In the genomic region with DNA sequence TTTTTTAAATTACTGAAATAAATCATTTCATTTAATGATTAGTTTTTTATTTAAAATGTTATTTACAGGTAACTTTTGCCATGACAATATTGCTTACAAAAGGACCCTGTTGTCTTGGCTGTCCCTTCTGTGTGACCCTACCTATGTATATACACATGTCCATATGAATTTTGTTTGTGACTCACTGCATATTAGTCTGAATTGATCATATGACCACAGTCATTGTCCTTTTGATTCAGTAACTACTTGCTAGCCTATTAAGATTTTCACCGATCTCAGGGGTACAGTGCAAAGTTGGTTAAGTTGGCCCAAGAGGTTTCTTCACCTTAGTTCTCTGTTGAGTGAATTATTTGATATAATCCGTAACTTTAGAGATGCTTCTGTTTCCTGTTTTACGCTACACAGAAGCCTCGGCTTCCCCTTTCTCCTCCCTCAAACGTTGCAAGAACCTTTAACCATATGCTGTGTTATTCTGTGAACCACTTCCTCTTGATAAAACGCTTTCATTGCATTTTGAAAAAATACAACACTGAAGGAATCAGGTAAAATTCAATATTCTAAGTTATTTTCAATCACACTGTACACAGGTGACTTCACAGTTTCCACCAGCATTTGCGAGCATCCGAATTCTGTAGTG, we compare ENCODE assay signal across 1 cellular context.
TF ChIP-seq lines count a peak whose summit lies in the region.

No MANE protein-coding gene starts in this region.

TF ChIP-seq in GM23338, 12 proteins besides CTCF, POLR2A, EP300 and RAD21 (continued from another document):
- TF ChIP-seq, protein P1, sequence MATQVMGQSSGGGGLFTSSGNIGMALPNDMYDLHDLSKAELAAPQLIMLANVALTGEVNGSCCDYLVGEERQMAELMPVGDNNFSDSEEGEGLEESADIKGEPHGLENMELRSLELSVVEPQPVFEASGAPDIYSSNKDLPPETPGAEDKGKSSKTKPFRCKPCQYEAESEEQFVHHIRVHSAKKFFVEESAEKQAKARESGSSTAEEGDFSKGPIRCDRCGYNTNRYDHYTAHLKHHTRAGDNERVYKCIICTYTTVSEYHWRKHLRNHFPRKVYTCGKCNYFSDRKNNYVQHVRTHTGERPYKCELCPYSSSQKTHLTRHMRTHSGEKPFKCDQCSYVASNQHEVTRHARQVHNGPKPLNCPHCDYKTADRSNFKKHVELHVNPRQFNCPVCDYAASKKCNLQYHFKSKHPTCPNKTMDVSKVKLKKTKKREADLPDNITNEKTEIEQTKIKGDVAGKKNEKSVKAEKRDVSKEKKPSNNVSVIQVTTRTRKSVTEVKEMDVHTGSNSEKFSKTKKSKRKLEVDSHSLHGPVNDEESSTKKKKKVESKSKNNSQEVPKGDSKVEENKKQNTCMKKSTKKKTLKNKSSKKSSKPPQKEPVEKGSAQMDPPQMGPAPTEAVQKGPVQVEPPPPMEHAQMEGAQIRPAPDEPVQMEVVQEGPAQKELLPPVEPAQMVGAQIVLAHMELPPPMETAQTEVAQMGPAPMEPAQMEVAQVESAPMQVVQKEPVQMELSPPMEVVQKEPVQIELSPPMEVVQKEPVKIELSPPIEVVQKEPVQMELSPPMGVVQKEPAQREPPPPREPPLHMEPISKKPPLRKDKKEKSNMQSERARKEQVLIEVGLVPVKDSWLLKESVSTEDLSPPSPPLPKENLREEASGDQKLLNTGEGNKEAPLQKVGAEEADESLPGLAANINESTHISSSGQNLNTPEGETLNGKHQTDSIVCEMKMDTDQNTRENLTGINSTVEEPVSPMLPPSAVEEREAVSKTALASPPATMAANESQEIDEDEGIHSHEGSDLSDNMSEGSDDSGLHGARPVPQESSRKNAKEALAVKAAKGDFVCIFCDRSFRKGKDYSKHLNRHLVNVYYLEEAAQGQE (IDR thresholded peaks at IDR 0.05; ENCODE audit: unreplicated experiment): no peak
- TF ChIP-seq JUNB (IDR thresholded peaks at IDR 0.05; ENCODE audit: unreplicated experiment): no peak
- no peak for TF ChIP-seq EZH2phosphoT487 (IDR thresholded peaks at IDR 0.05; ENCODE audit: unreplicated experiment)
- TF ChIP-seq, protein P2, sequence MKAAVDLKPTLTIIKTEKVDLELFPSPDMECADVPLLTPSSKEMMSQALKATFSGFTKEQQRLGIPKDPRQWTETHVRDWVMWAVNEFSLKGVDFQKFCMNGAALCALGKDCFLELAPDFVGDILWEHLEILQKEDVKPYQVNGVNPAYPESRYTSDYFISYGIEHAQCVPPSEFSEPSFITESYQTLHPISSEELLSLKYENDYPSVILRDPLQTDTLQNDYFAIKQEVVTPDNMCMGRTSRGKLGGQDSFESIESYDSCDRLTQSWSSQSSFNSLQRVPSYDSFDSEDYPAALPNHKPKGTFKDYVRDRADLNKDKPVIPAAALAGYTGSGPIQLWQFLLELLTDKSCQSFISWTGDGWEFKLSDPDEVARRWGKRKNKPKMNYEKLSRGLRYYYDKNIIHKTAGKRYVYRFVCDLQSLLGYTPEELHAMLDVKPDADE (IDR thresholded peaks at IDR 0.05): no peak
- TF ChIP-seq ZNF114 (CRISPR knock-in tag; IDR thresholded peaks at IDR 0.05): no peak
